In genomic region chr2:207676827-207677354, GRCh38 we compare ENCODE assay signal across 9 cellular contexts. TPM values are rescaled to one million over a fixed set of nuclear protein-coding genes. Genes with fewer than 3 reads are reported as not detected.
A peak's percentile ranks its signal among the peaks of the same experiment; 100 is the strongest.
DNase-seq lines count a peak whose midpoint lies in the region; ATAC-seq, FAIRE-seq and TF ChIP-seq lines count a peak whose summit lies in the region.
"Had no signal": no experiment of that assay in that cellular context is flagged by ENCODE, and none has a peak within 500 bp of the region (broad histone marks: within the 10 kb centered on the region; RNA-seq: fewer than 3 reads in every experiment).

No MANE protein-coding gene starts in this region.

- CTCF ChIA-PET in AG04449 (lab: Yijun Ruan, JAX): interaction anchor here (2.3 kb wide), 1 partner anchor 51 kb away, joined by 9 read pairs; the partner anchor contains the start of gene METTL21A

- POLR2A ChIA-PET in AG04449 (lab: Yijun Ruan, JAX): interaction anchor here (0.7 kb wide), 1 partner anchor 153 kb away, joined by 3 read pairs; no protein-coding TSS in a partner anchor

- no peaks in the 10 kb centered on the region for H3K36me3 ChIP-seq in keratinocyte (ENCODE audit: control insufficient read depth in 2 of 2, extremely low read depth in 1 of 2, insufficient read depth in 2 of 2, low read length in 2 of 2)

- H3K4me2 ChIP-seq in keratinocyte (ENCODE audit: control insufficient read depth, extremely low read depth, insufficient read depth, low read depth, low read length): peak overlapping the region; percentile 17

- H3K4me1 ChIP-seq in keratinocyte (ENCODE audit: control insufficient read depth, extremely low read depth, insufficient read depth, low read length): no peaks in the 10 kb centered on the region

- dilution Hi-C loops in keratinocyte (cut with MboI; ENCODE audit: extremely low pct_ligation_motif_present, low sequenced_read_pairs): no loop called here

- no peak overlapping the region for H3K9ac ChIP-seq in keratinocyte (ENCODE audit: control insufficient read depth, extremely low read depth, insufficient read depth, low read length)

- TF ChIP-seq CTCF in AG04449 (IDR thresholded peaks at IDR 0.05; ENCODE audit: insufficient read depth, low read length, missing control alignments): no peak
- no peak for TF ChIP-seq CTCF in keratinocyte (optimal IDR thresholded peaks at IDR 0.05 in 1 of 3, IDR thresholded peaks at IDR 0.05 in 1 of 3, conservative IDR thresholded peaks at IDR 0.05 in 1 of 3; ENCODE audit: extremely low read depth in 1 of 3, insufficient read depth in 2 of 3, low read length in 3 of 3)

- H3K27ac ChIP-seq in keratinocyte (ENCODE audit: control insufficient read depth, insufficient read depth, low read length): no peak overlapping the region

- no peaks in the 10 kb centered on the region for H3K9me1 ChIP-seq in keratinocyte (ENCODE audit: control insufficient read depth, extremely low read depth, insufficient read depth, low read length)

- DNase-seq in AG04449 (ENCODE audit: low read depth, low spot score): peak; percentile 64
- DNase-seq in HCEC 1CT: peak; percentile 67
- DNase-seq in UCSD-AML1 (lab: John Stamatoyannopoulos, UW; ENCODE audit: unreplicated experiment): peak; percentile 10
- no peak for DNase-seq in keratinocyte (ENCODE audit: low read depth, low spot score)
- no peak for DNase-seq in NCI-H2171 (lab: John Stamatoyannopoulos, UW)
- DNase-seq in left colon: no peak
- DNase-seq in KBM-7: no peak
- DNase-seq: amygdala had no signal

- FAIRE-seq in keratinocyte (lab: Jason Lieb, UNC): no peak

- intact Hi-C loops in left colon (cut with DNase I, micrococcal nuclease): no loop called here

- H3K27me3 ChIP-seq in keratinocyte (ENCODE audit: control insufficient read depth, extremely low read depth, insufficient read depth, low read length): no peaks in the 10 kb centered on the region

- ATAC-seq in GM19397 (IDR thresholded peaks at IDR 0.05; ENCODE audit: unreplicated experiment) (no peak), left colon (no peak)

- H3K9me3 ChIP-seq in keratinocyte (ENCODE audit: control insufficient read depth, low read depth, low read length): no peaks in the 10 kb centered on the region

- H3K4me3 ChIP-seq in AG04449 (ENCODE audit: low read depth, low read length) (no peak overlapping the region), keratinocyte (ENCODE audit: control insufficient read depth in 2 of 3, extremely low read depth in 1 of 3, insufficient read depth in 2 of 3, low read depth in 1 of 3, low read length in 3 of 3) (no peak overlapping the region)

- in situ Hi-C loops in KBM-7 (cut with MboI; ENCODE audit: low pct_unique_long_range_greater_than_20kb, low sequenced_read_pairs): no loop called here

- no peaks in the 10 kb centered on the region for H4K20me1 ChIP-seq in keratinocyte (ENCODE audit: control insufficient read depth, extremely low read depth, insufficient read depth, low read length)

- H3K79me2 ChIP-seq in keratinocyte (ENCODE audit: control insufficient read depth, insufficient read depth, low read length): no peaks in the 10 kb centered on the region

- peak overlapping the region; percentile 1 for H2AFZ ChIP-seq in keratinocyte (ENCODE audit: control insufficient read depth, low read length)

RNA-seq across cellular contexts. Expression of gene CCNYL1, which starts 34.5 kb away (rescaled TPM):
- polyA plus RNA-seq in keratinocyte: 15.5 to 29.9 TPM (median 19.4 TPM) in 3 replicates
- 4.8 TPM for polyA plus RNA-seq in keratinocyte (2011; ENCODE audit: low read depth)
- polyA plus RNA-seq in keratinocyte (2011; cell fraction: cytosol; rRNA removed): 18.3 and 41.5 TPM in 2 replicates
- polyA plus RNA-seq in keratinocyte (2011; cell fraction: nucleus; rRNA removed): 18.6 and 20.0 TPM in 2 replicates
- 7.9 and 24.3 TPM in 2 replicates for polyA plus RNA-seq in keratinocyte (2012; ENCODE audit: low replicate concordance)
- 4.0 to 27.5 TPM (median 15.9 TPM) in 3 replicates for polyA minus RNA-seq in keratinocyte
- polyA minus RNA-seq in keratinocyte (2011; cell fraction: cytosol; rRNA and poly(A)+ RNA removed): 22.3 TPM
- polyA minus RNA-seq in keratinocyte (2011; cell fraction: nucleus; rRNA and poly(A)+ RNA removed): 8.4 and 16.0 TPM in 2 replicates
- 10 to 100 TPM; 38.6 to 51.4 TPM for total RNA-seq in left colon

RNA-seq across cellular contexts. Expression of gene METTL21A, which starts 51.7 kb away (rescaled TPM):
- polyA plus RNA-seq in keratinocyte: 5.3 to 10.1 TPM (median 7.9 TPM) in 3 replicates
- polyA plus RNA-seq in keratinocyte (2011; ENCODE audit: low read depth): 3.7 TPM
- 5.9 and 7.4 TPM in 2 replicates for polyA plus RNA-seq in keratinocyte (2011; cell fraction: cytosol; rRNA removed)
- 3.6 and 3.9 TPM in 2 replicates for polyA plus RNA-seq in keratinocyte (2011; cell fraction: nucleus; rRNA removed)
- 4.6 and 8.8 TPM in 2 replicates for polyA plus RNA-seq in keratinocyte (2012; ENCODE audit: low replicate concordance)
- polyA minus RNA-seq in keratinocyte: 0.86 to 6.7 TPM (median 6.6 TPM) in 3 replicates
- polyA minus RNA-seq in keratinocyte (2011; cell fraction: cytosol; rRNA and poly(A)+ RNA removed): 4.2 TPM
- 1.3 and 2.4 TPM in 2 replicates for polyA minus RNA-seq in keratinocyte (2011; cell fraction: nucleus; rRNA and poly(A)+ RNA removed)
- 10 to 100 TPM; 16.3 to 16.5 TPM for total RNA-seq in left colon

Comparison
In these comparisons a context has a peak if more than half of its experiments do, and no peak if none do; other contexts are left out.
1. DNase-seq: peak in AG04449 (single experiment), HCEC 1CT (single experiment) and UCSD-AML1 (single experiment); none in keratinocyte (single experiment), NCI-H2171 (single experiment), left colon (0 of 2) and KBM-7 (single experiment).